18 cellular contexts compared by ENCODE assay signal in genomic region chr11:15947681-15948648, GRCh38.
DNase-seq lines count a peak whose midpoint lies in the region; ATAC-seq and TF ChIP-seq lines count a peak whose summit lies in the region.
"Had no signal": no experiment of that assay in that cellular context is flagged by ENCODE, and none has a peak within 500 bp of the region (broad histone marks: within the 10 kb centered on the region; RNA-seq: fewer than 3 reads in every experiment).

No MANE protein-coding gene starts in this region.

- no peaks in the 10 kb centered on the region for H3K27me3 ChIP-seq in body of pancreas
- H3K27me3 ChIP-seq: BE2C, SJCRH30 had no signal

- H3K4me3 ChIP-seq in body of pancreas (no peak overlapping the region), OCI-LY7 (ENCODE audit: low read depth, low read length, poor library complexity, severe bottlenecking) (no peak overlapping the region)
- H3K4me3 ChIP-seq: SJCRH30 had no signal

- DNase-seq in HT-29 (ENCODE audit: low spot score): peak; percentile 81
- peak in 3 of 4 donors; percentile 11 to 72 (median 42) for DNase-seq in body of pancreas
- peak; percentile 24 for DNase-seq in islet precursor cell
- peak; percentile 87 for DNase-seq in mucosa of gallbladder (ENCODE audit: low spot score)
- no peak for DNase-seq in OCI-LY7 (ENCODE audit: low spot score)
- no peak for DNase-seq in NCI-H748 treated with DMSO at 0.1 percent for 48 hours (lab: John Stamatoyannopoulos, UW)
- DNase-seq in sciatic nerve (ENCODE audit: low spot score): no peak
- DNase-seq in caudate nucleus (lab: John Stamatoyannopoulos, UW): no peak
- DNase-seq: BE2C; CD4-positive, CD25-positive, alpha-beta regulatory T cell; DMS 273 treated with DMSO at 0.1 percent for 48 hours; NCI-H1092; NCI-H1436 treated with DMSO at 0.1 percent for 48 hours; NCI-H1930; NCI-H2227 treated with DMSO at 0.1 percent for 48 hours; NCI-H510A treated with DMSO at 0.1 percent for 48 hours; NCI-H774; SJCRH30 had no signal

- intact Hi-C loops in body of pancreas (cut with DNase I): no loop called here
- intact Hi-C loops in OCI-LY7 (cut with micrococcal nuclease; ENCODE audit: unreplicated experiment): no loop called here
- intact Hi-C loops in sciatic nerve (cut with DNase I): no loop called here

- no peak overlapping the region for H3K4me2 ChIP-seq in OCI-LY7 (ENCODE audit: low read length)

- no peaks in the 10 kb centered on the region for H4K20me1 ChIP-seq in OCI-LY7 (ENCODE audit: insufficient read depth, low read length)

- no peaks in the 10 kb centered on the region for H3K4me1 ChIP-seq in body of pancreas
- H3K4me1 ChIP-seq in OCI-LY7 (ENCODE audit: insufficient read depth, low read length, poor library complexity, severe bottlenecking): no peaks in the 10 kb centered on the region
- H3K4me1 ChIP-seq: BE2C, SJCRH30 had no signal

- CTCF ChIA-PET in OCI-LY7 (lab: Charles Lee; ENCODE audit: unreplicated experiment): no interaction called here

- H3K79me2 ChIP-seq in OCI-LY7 (ENCODE audit: insufficient read depth, low read depth, low read length): no peaks in the 10 kb centered on the region

- BruUV-seq in OCI-LY7 (replicated peaks; lab: Mats Ljungman, UMichigan): no TSS peak

- no peak for TF ChIP-seq CTCF in body of pancreas (IDR thresholded peaks at IDR 0.05)
- TF ChIP-seq CTCF in OCI-LY7 (conservative IDR thresholded peaks at IDR 0.05; ENCODE audit: low read length): no peak

- H3K9me2 ChIP-seq in OCI-LY7 (ENCODE audit: insufficient read depth, low read length): no peaks in the 10 kb centered on the region

- no peak for TF ChIP-seq POLR2A in body of pancreas (IDR thresholded peaks at IDR 0.05)

- no peak overlapping the region for H2AFZ ChIP-seq in OCI-LY7 (ENCODE audit: low read length)

- WGBS in body of pancreas, 2 donors: 83 to 85% methylated on average over 9 of the region's 9 CpGs

- peak; percentile 56 for ATAC-seq in body of pancreas
- ATAC-seq in sciatic nerve: no peak

- POLR2A ChIA-PET in OCI-LY7 (lab: Charles Lee): interaction anchor here (0.7 kb wide), 1 partner anchor 438 kb away, joined by 4 read pairs; no protein-coding TSS in a partner anchor

- no peaks in the 10 kb centered on the region for H3K36me3 ChIP-seq in body of pancreas (replicated peaks in 1 of 2; ENCODE audit: insufficient read depth in 1 of 2, low read depth in 2 of 2)
- H3K36me3 ChIP-seq in OCI-LY7 (ENCODE audit: insufficient read depth, low read length): no peaks in the 10 kb centered on the region
- H3K36me3 ChIP-seq: BE2C, SJCRH30 had no signal

- H3K9me3 ChIP-seq in body of pancreas (no peaks in the 10 kb centered on the region), OCI-LY7 (ENCODE audit: low read length) (no peaks in the 10 kb centered on the region)
- H3K9me3 ChIP-seq: BE2C, SJCRH30 had no signal

- H3K27ac ChIP-seq in body of pancreas (no peak overlapping the region), OCI-LY7 (ENCODE audit: low read depth, low read length, poor library complexity, severe bottlenecking) (no peak overlapping the region), caudate nucleus (ENCODE audit: low read depth, low read length) (no peak overlapping the region)
- H3K27ac ChIP-seq: SJCRH30 had no signal

Comparison
In these comparisons a context has a peak if more than half of its experiments do, and no peak if none do; other contexts are left out.
1. DNase-seq: peak in HT-29 (single experiment), body of pancreas (3 of 4), islet precursor cell (single experiment) and mucosa of gallbladder (single experiment); none in OCI-LY7 (single experiment), NCI-H748 treated with DMSO at 0.1 percent for 48 hours (single experiment), sciatic nerve (single experiment) and caudate nucleus (0 of 61).